In the genomic region with DNA sequence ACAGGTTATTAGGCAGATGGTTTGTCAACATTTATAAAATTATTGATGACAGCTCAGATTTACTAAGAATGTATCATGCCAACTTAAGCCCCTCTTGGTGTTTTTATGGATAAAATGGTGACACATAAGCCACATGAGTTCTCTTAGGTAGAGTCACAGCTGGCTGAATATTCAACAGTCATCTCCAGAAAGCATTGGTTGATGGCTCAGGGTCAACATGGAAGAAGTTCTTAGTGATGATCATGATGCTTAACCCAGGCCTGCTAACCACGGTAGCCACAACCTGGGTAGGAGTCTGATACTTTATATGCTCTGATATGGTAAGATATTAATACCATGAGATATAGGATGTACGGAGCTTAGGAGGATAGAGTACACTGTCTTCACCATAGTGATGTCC, we compare ENCODE assay signal across 24 cellular contexts. TPM values are rescaled to one million over a fixed set of nuclear protein-coding genes. Genes with fewer than 3 reads are reported as not detected.
DNase-seq lines count a peak whose midpoint lies in the region; ATAC-seq and TF ChIP-seq lines count a peak whose summit lies in the region.
"Had no signal": no experiment of that assay in that cellular context is flagged by ENCODE, and none has a peak within 500 bp of the region (broad histone marks: within the 10 kb centered on the region; RNA-seq: fewer than 3 reads in every experiment).

No MANE protein-coding gene starts in this region.

- no peaks in the 10 kb centered on the region for H3K36me3 Mint-ChIP-seq in activated T-cell treated with anti-CD3 and anti-CD28 coated beads, Interleukin-2, amount 50 U/mL, for 72 hours (ENCODE audit: insufficient read depth in 2 of 2)
- no peaks in the 10 kb centered on the region for H3K36me3 Mint-ChIP-seq in activated naive CD8-positive, alpha-beta T cell treated with anti-CD3 and anti-CD28 coated beads, Interleukin-2, amount 50 U/mL, for 24 hours (ENCODE audit: low read depth)
- H3K36me3 Mint-ChIP-seq in stimulated activated effector memory CD8-positive, alpha-beta T cell treated with anti-CD3 and anti-CD28 coated beads, Interleukin-12 subunit alpha, Interleukin-12 subunit beta, amount 100 ng/mL, for 72 hours: no peaks in the 10 kb centered on the region

- ATAC-seq in activated T-cell treated with anti-CD3 and anti-CD28 coated beads, Interleukin-2, amount 50 U/mL, for 72 hours (replicated peaks in 1 of 2): peak; percentile 31 to 60
- peak; percentile 46 for ATAC-seq in activated naive CD8-positive, alpha-beta T cell treated with anti-CD3 and anti-CD28 coated beads, Interleukin-2, amount 50 U/mL, for 24 hours
- peak; percentile 89 for ATAC-seq in stimulated activated effector memory CD8-positive, alpha-beta T cell treated with anti-CD3 and anti-CD28 coated beads, Interleukin-12 subunit alpha, Interleukin-12 subunit beta, amount 100 ng/mL, for 72 hours
- no peak for ATAC-seq in GM18498 (IDR thresholded peaks at IDR 0.05; ENCODE audit: unreplicated experiment)
- ATAC-seq in HG03280 (IDR thresholded peaks at IDR 0.05; ENCODE audit: unreplicated experiment): no peak
- ATAC-seq: A549, Panc1 had no signal

- peaks cover 6% of the 10 kb centered on the region for H3K4me1 Mint-ChIP-seq in activated T-cell treated with anti-CD3 and anti-CD28 coated beads, Interleukin-2, amount 50 U/mL, for 72 hours (ENCODE audit: low read depth)
- H3K4me1 Mint-ChIP-seq in activated naive CD8-positive, alpha-beta T cell treated with anti-CD3 and anti-CD28 coated beads, Interleukin-2, amount 50 U/mL, for 24 hours: peaks cover 6% of the 10 kb centered on the region
- H3K4me1 Mint-ChIP-seq in stimulated activated effector memory CD8-positive, alpha-beta T cell treated with anti-CD3 and anti-CD28 coated beads, Interleukin-12 subunit alpha, Interleukin-12 subunit beta, amount 100 ng/mL, for 72 hours: no peaks in the 10 kb centered on the region

- H3K9me3 Mint-ChIP-seq in activated T-cell treated with anti-CD3 and anti-CD28 coated beads, Interleukin-2, amount 50 U/mL, for 72 hours: no peaks in the 10 kb centered on the region
- H3K9me3 Mint-ChIP-seq in activated naive CD8-positive, alpha-beta T cell treated with anti-CD3 and anti-CD28 coated beads, Interleukin-2, amount 50 U/mL, for 24 hours: no peaks in the 10 kb centered on the region
- H3K9me3 Mint-ChIP-seq in stimulated activated effector memory CD8-positive, alpha-beta T cell treated with anti-CD3 and anti-CD28 coated beads, Interleukin-12 subunit alpha, Interleukin-12 subunit beta, amount 100 ng/mL, for 72 hours: no peaks in the 10 kb centered on the region
- H3K9me3 Mint-ChIP-seq: CD4-positive, alpha-beta T cell had no signal

- in situ Hi-C loops in GM13977 (cut with MboI; ENCODE audit: low pct_unique_long_range_greater_than_20kb, low sequenced_read_pairs, unreplicated experiment): no loop called here

- TF ChIP-seq CTCF in VCaP (conservative IDR thresholded peaks at IDR 0.05) (no peak), GM13977 (IDR thresholded peaks at IDR 0.05; ENCODE audit: extremely low read depth, insufficient read depth, missing control alignments) (no peak)

- H3K27me3 Mint-ChIP-seq in activated T-cell treated with anti-CD3 and anti-CD28 coated beads, Interleukin-2, amount 50 U/mL, for 72 hours (ENCODE audit: low read depth): peaks cover 20% of the 10 kb centered on the region
- no peaks in the 10 kb centered on the region for H3K27me3 Mint-ChIP-seq in activated naive CD8-positive, alpha-beta T cell treated with anti-CD3 and anti-CD28 coated beads, Interleukin-2, amount 50 U/mL, for 24 hours

- no peak for DNase-seq in activated T-cell treated with anti-CD3 and anti-CD28 coated beads, Interleukin-2, amount 50 U/mL, for 72 hours
- DNase-seq in activated T-cell treated with anti-CD3 and anti-CD28 coated beads, Interleukin-2, amount 50 U/mL, for 1 hour: no peak
- no peak for DNase-seq in activated naive CD8-positive, alpha-beta T cell treated with anti-CD3 and anti-CD28 coated beads, Interleukin-2, amount 50 U/mL, for 24 hours
- no peak for DNase-seq in stimulated activated effector memory CD8-positive, alpha-beta T cell treated with anti-CD3 and anti-CD28 coated beads, Interleukin-12 subunit alpha, Interleukin-12 subunit beta, amount 100 ng/mL, for 72 hours (ENCODE audit: low spot score in 2 of 2)
- no peak for DNase-seq in GM13977 (ENCODE audit: low spot score)
- DNase-seq: AML-193; CD4-positive, alpha-beta T cell; HCEC 1CT; NCI-H1092; NCI-H1417 treated with DMSO at 0.1 percent for 48 hours; NCI-H1694 treated with DMSO at 0.1 percent for 48 hours; NCI-H2081; NCI-H2227 treated with DMSO at 0.1 percent for 48 hours; NCI-H510A; NCI-H69; SHP77 had no signal

- peak overlapping the region; percentile 80; the same call in 1 of the 2 replicates for H3K27ac ChIP-seq in VCaP
- H3K27ac ChIP-seq: A549; BLaER1 treated with 17β-estradiol and CSF1 and Interleukin-3, amounts not matched to agents 10 nM and 100 nM; HL-60; RWPE1 had no signal

- no peak overlapping the region for H3K4me3 Mint-ChIP-seq in activated T-cell treated with anti-CD3 and anti-CD28 coated beads, Interleukin-2, amount 50 U/mL, for 72 hours
- no peak overlapping the region for H3K4me3 Mint-ChIP-seq in activated naive CD8-positive, alpha-beta T cell treated with anti-CD3 and anti-CD28 coated beads, Interleukin-2, amount 50 U/mL, for 24 hours
- no peak overlapping the region for H3K4me3 Mint-ChIP-seq in stimulated activated effector memory CD8-positive, alpha-beta T cell treated with anti-CD3 and anti-CD28 coated beads, Interleukin-12 subunit alpha, Interleukin-12 subunit beta, amount 100 ng/mL, for 72 hours
- H3K4me3 Mint-ChIP-seq: CD4-positive, alpha-beta T cell had no signal

- no peak overlapping the region for H3K27ac Mint-ChIP-seq in activated T-cell treated with anti-CD3 and anti-CD28 coated beads, Interleukin-2, amount 50 U/mL, for 72 hours
- H3K27ac Mint-ChIP-seq in activated naive CD8-positive, alpha-beta T cell treated with anti-CD3 and anti-CD28 coated beads, Interleukin-2, amount 50 U/mL, for 24 hours: no peak overlapping the region
- no peak overlapping the region for H3K27ac Mint-ChIP-seq in stimulated activated effector memory CD8-positive, alpha-beta T cell treated with anti-CD3 and anti-CD28 coated beads, Interleukin-12 subunit alpha, Interleukin-12 subunit beta, amount 100 ng/mL, for 72 hours
- H3K27ac Mint-ChIP-seq: CD4-positive, alpha-beta T cell had no signal

RNA-seq across cellular contexts. Expression of gene SIPA1L2, which starts 46.4 kb away (rescaled TPM):
- total RNA-seq in activated T-cell treated with anti-CD3 and anti-CD28 coated beads, Interleukin-2, amount 50 U/mL, for 72 hours: 1 to 10 TPM; 3.3 to 5.9 TPM

Comparison
In these comparisons a context has a peak if more than half of its experiments do, and no peak if none do; other contexts are left out.
1. ATAC-seq: peak in activated T-cell treated with anti-CD3 and anti-CD28 coated beads, Interleukin-2, amount 50 U/mL, for 72 hours (2 of 2), activated naive CD8-positive, alpha-beta T cell treated with anti-CD3 and anti-CD28 coated beads, Interleukin-2, amount 50 U/mL, for 24 hours (single experiment) and stimulated activated effector memory CD8-positive, alpha-beta T cell treated with anti-CD3 and anti-CD28 coated beads, Interleukin-12 subunit alpha, Interleukin-12 subunit beta, amount 100 ng/mL, for 72 hours (single experiment); none in GM18498 (single experiment) and HG03280 (single experiment).